8 cellular contexts compared by ENCODE assay signal in genomic region chr6:11275598-11275997, GRCh38. TPM values are rescaled to one million over a fixed set of nuclear protein-coding genes. Genes with fewer than 3 reads are reported as not detected.
A peak's percentile ranks its signal among the peaks of the same experiment; 100 is the strongest.
DNase-seq lines count a peak whose midpoint lies in the region; ATAC-seq, FAIRE-seq and TF ChIP-seq lines count a peak whose summit lies in the region.

No MANE protein-coding gene starts in this region.

- TF ChIP-seq POLR2A in gastroesophageal sphincter (IDR thresholded peaks at IDR 0.05) = no peak

- peaks cover 30 to 34% of the 10 kb centered on the region in 2 donors for H3K4me1 ChIP-seq in kidney (ENCODE audit: control insufficient read depth in 1 of 2, insufficient read depth in 1 of 2, low read depth in 1 of 2, low read length in 2 of 2)
- peaks cover 0 to 14% (median 0%) of the 10 kb centered on the region in 3 donors for H3K4me1 ChIP-seq in gastroesophageal sphincter

- no peak for TF ChIP-seq EP300 in gastroesophageal sphincter (IDR thresholded peaks at IDR 0.05)

- peak overlapping the region; percentile 42 to 94 (median 83) for H3K27ac Mint-ChIP-seq in IgD-negative memory B cell
- no peak overlapping the region for H3K27ac Mint-ChIP-seq in endothelial cell (ENCODE audit: unreplicated experiment)

- ATAC-seq in GM18511 (IDR thresholded peaks at IDR 0.05; ENCODE audit: unreplicated experiment) (peak; percentile 81), GM21717 (IDR thresholded peaks at IDR 0.05; ENCODE audit: unreplicated experiment) (peak; percentile 65), gastroesophageal sphincter (no peak)

- H3K4me1 Mint-ChIP-seq in IgD-negative memory B cell (peaks cover 38 to 60% (median 48%) of the 10 kb centered on the region in 3 donors), endothelial cell (ENCODE audit: unreplicated experiment) (peaks cover 27% of the 10 kb centered on the region)

- H3K36me3 ChIP-seq in kidney (ENCODE audit: control insufficient read depth in 1 of 2, insufficient read depth in 2 of 2, low read length in 2 of 2) = no peaks in the 10 kb centered on the region
- H3K36me3 ChIP-seq in gastroesophageal sphincter = no peaks in the 10 kb centered on the region

- H3K27ac ChIP-seq in kidney (ENCODE audit: low read depth in 2 of 2, low read length in 2 of 2) (no peak overlapping the region), gastroesophageal sphincter (no peak overlapping the region)

- no peaks in the 10 kb centered on the region for H3K9me3 ChIP-seq in kidney (ENCODE audit: control insufficient read depth in 1 of 2, low read length in 2 of 2)
- no peaks in the 10 kb centered on the region for H3K9me3 ChIP-seq in gastroesophageal sphincter

- H3K4me3 ChIP-seq in kidney (ENCODE audit: low read length in 2 of 2) = no peak overlapping the region
- no peak overlapping the region for H3K4me3 ChIP-seq in gastroesophageal sphincter

- WGBS in gastroesophageal sphincter (ENCODE audit: low coverage in 1 of 2), 2 donors = 30 to 64% methylated on average over 3 to 4 of the region's 4 CpGs

- TF ChIP-seq CTCF in kidney (IDR thresholded peaks at IDR 0.05; ENCODE audit: borderline replicate concordance, extremely low read depth, insufficient read depth) = no peak
- TF ChIP-seq CTCF in gastroesophageal sphincter (IDR thresholded peaks at IDR 0.05) = no peak
- TF ChIP-seq CTCF in endothelial cell (IDR thresholded peaks at IDR 0.05; ENCODE audit: unreplicated experiment) = no peak

- peaks cover 15% of the 10 kb centered on the region for H3K36me3 Mint-ChIP-seq in IgD-negative memory B cell
- no peaks in the 10 kb centered on the region for H3K36me3 Mint-ChIP-seq in endothelial cell (ENCODE audit: low read depth, unreplicated experiment)

- peak; percentile 38 for FAIRE-seq in kidney (lab: Jason Lieb, UNC)

- H3K4me3 Mint-ChIP-seq in IgD-negative memory B cell = peak overlapping the region in 2 of 4 donors; percentile 25 to 72
- no peak overlapping the region for H3K4me3 Mint-ChIP-seq in endothelial cell (ENCODE audit: unreplicated experiment)

- H3K9me3 Mint-ChIP-seq in IgD-negative memory B cell (no peaks in the 10 kb centered on the region), endothelial cell (ENCODE audit: unreplicated experiment) (no peaks in the 10 kb centered on the region)

- H3K27me3 Mint-ChIP-seq in IgD-negative memory B cell (no peaks in the 10 kb centered on the region), endothelial cell (ENCODE audit: unreplicated experiment) (peaks cover 3% of the 10 kb centered on the region)

- intact Hi-C loops in kidney (cut with DNase I) = no loop called here

- no peak overlapping the region for H3K9ac ChIP-seq in kidney (ENCODE audit: low read length in 2 of 2)

- DNase-seq in kidney (no peak), endothelial cell (ENCODE audit: low spot score) (no peak), foreskin melanocyte (no peak), globus pallidus (ENCODE audit: low spot score) (no peak)

- H3K27me3 ChIP-seq in gastroesophageal sphincter = no peaks in the 10 kb centered on the region

RNA-seq across cellular contexts. Expression of gene NEDD9, which starts 43.1 kb away (rescaled TPM):
- 32.4 TPM for polyA plus RNA-seq in IgD-negative memory B cell
- 101 TPM for total RNA-seq in kidney
- polyA plus RNA-seq in kidney (ENCODE audit: insufficient read depth, low read depth, low replicate concordance) = 19.2 TPM
- total RNA-seq in gastroesophageal sphincter = 10 to 100 TPM; 13.1 to 42.7 (median 26.7) TPM
- 3.2 TPM for total RNA-seq in endothelial cell (ENCODE audit: unreplicated experiment)
